15 cellular contexts compared by ENCODE assay signal in genomic region chr7:2032030-2032875, GRCh38.
DNase-seq lines count a peak whose midpoint lies in the region; ATAC-seq, FAIRE-seq and TF ChIP-seq lines count a peak whose summit lies in the region.
"Had no signal": no experiment of that assay in that cellular context is flagged by ENCODE, and none has a peak within 500 bp of the region (broad histone marks: within the 10 kb centered on the region; RNA-seq: fewer than 3 reads in every experiment).

No MANE protein-coding gene starts in this region.

- TF ChIP-seq CTCF in astrocyte of the spinal cord (IDR thresholded peaks at IDR 0.05; ENCODE audit: low read depth, low read length) (peak; percentile 1), kidney (IDR thresholded peaks at IDR 0.05; ENCODE audit: borderline replicate concordance, extremely low read depth, insufficient read depth) (no peak), upper lobe of right lung (IDR thresholded peaks at IDR 0.05) (no peak)

- no peak for FAIRE-seq in kidney (lab: Jason Lieb, UNC)
- FAIRE-seq: GM19239, islet of Langerhans had no signal

- DNase-seq in activated effector memory CD4-positive, alpha-beta T cell treated with anti-CD3 and anti-CD28 coated beads, Interleukin-2, amount 50 U/mL, for 16 hours = peak; percentile 56
- DNase-seq in activated effector memory CD4-positive, alpha-beta T cell treated with Interleukin-2 at 50 U/mL for 16 hours = no peak
- peak; percentile 59 for DNase-seq in astrocyte of the spinal cord (ENCODE audit: low read depth, low spot score)
- peak; percentile 89 for DNase-seq in kidney
- DNase-seq in upper lobe of right lung = peak; percentile 51
- no peak for DNase-seq in T1000 (lab: John Stamatoyannopoulos, UW)
- no peak for DNase-seq in DMS53 treated with DMSO at 0.1 percent for 48 hours (lab: John Stamatoyannopoulos, UW; ENCODE audit: unreplicated experiment)
- DNase-seq: activated CD4-positive, alpha-beta T cell treated with anti-CD3 and anti-CD28 coated beads for 1 hour; NCI-H1694 treated with DMSO at 0.1 percent for 48 hours; SHP77; stimulated activated CD4-positive, alpha-beta T cell treated with anti-CD3 and anti-CD28 coated beads, Interleukin-4, amount 100 ng/mL, for 1 hour had no signal

- in situ Hi-C loops in astrocyte of the spinal cord (cut with HindIII; ENCODE audit: low sequenced_read_pairs) = no loop called here

- intact Hi-C loops in kidney (cut with DNase I) = no loop called here
- intact Hi-C loops in upper lobe of right lung (cut with DNase I) = no loop called here

- H3K36me3 ChIP-seq in kidney (ENCODE audit: control insufficient read depth in 1 of 2, insufficient read depth in 2 of 2, low read length in 2 of 2) = no peaks in the 10 kb centered on the region
- no peaks in the 10 kb centered on the region for H3K36me3 ChIP-seq in upper lobe of right lung

- no peak overlapping the region for H3K4me3 ChIP-seq in astrocyte of the spinal cord (ENCODE audit: low read depth, low read length)
- H3K4me3 ChIP-seq in kidney (ENCODE audit: low read length in 2 of 2) = no peak overlapping the region
- H3K4me3 ChIP-seq in upper lobe of right lung = no peak overlapping the region

- H3K9me3 ChIP-seq in kidney (ENCODE audit: control insufficient read depth in 1 of 2, low read length in 2 of 2) (peaks cover 0 to 6% of the 10 kb centered on the region in 2 donors), upper lobe of right lung (peaks cover 9% of the 10 kb centered on the region)

- H3K27me3 ChIP-seq in upper lobe of right lung = no peaks in the 10 kb centered on the region

- H3K9ac ChIP-seq in kidney (ENCODE audit: low read length in 2 of 2) = no peak overlapping the region

- H3K27ac ChIP-seq in kidney (ENCODE audit: low read depth in 2 of 2, low read length in 2 of 2) (peak overlapping the region in 1 of 2 donors; percentile 1), upper lobe of right lung (no peak overlapping the region)
- H3K27ac ChIP-seq: epithelial cell of prostate had no signal

- H3K4me1 ChIP-seq in kidney (ENCODE audit: control insufficient read depth in 1 of 2, insufficient read depth in 1 of 2, low read depth in 1 of 2, low read length in 2 of 2) = peaks cover 0 to 15% of the 10 kb centered on the region in 2 donors
- H3K4me1 ChIP-seq in upper lobe of right lung = peaks cover 2% of the 10 kb centered on the region

- ATAC-seq in upper lobe of right lung = no peak
- no peak for ATAC-seq in HG02852 (IDR thresholded peaks at IDR 0.05; ENCODE audit: unreplicated experiment)

Comparison
In these comparisons a context has a peak if more than half of its experiments do, and no peak if none do; other contexts are left out.
1. DNase-seq: peak in activated effector memory CD4-positive, alpha-beta T cell treated with anti-CD3 and anti-CD28 coated beads, Interleukin-2, amount 50 U/mL, for 16 hours (single experiment), astrocyte of the spinal cord (single experiment), kidney (single experiment) and upper lobe of right lung (single experiment); none in activated effector memory CD4-positive, alpha-beta T cell treated with Interleukin-2 at 50 U/mL for 16 hours (single experiment), T1000 (single experiment) and DMS53 treated with DMSO at 0.1 percent for 48 hours (single experiment).